Comparison of ENCODE assay signal across 23 cellular contexts in the genomic region with DNA sequence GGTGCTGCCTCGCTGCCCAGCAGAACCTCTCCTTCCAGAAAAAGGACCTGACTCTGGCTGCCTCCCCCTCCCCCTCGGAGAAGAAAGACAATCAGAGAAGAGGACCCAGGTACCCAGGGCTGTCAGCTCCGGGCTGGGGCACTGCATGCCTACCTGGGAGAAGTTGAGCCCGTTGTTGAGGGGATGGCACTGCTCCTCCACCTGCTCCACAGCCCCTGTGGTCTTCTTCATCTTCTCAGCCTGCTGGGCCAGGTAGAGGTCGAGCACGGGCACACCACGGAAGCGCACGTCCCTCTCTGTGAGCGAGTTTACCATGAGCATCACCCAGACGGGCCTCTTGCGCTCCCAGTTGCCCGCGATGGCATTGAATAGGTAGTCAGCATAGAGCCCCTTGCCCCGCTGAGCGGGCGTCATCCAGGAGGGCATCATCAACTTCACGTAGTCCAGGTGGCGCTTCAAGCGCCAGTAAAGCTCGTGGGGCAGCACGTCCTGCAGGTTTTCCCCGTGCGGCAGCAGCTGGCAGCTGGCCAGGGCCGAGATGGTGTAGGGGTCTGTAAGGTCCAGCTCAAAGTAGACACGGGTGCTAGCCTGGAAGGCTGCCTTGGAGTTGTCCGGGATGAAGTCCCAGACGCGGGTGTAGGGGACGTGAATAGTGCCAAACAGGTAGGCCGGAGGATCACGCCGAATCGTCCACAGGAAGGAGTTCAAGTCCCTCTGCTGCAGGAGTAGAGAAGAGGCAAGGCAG. TPM values are rescaled to one million over a fixed set of nuclear protein-coding genes. Genes with fewer than 3 reads are reported as not detected.
A peak's percentile ranks its signal among the peaks of the same experiment; 100 is the strongest.
DNase-seq lines count a peak whose midpoint lies in the region; ATAC-seq and TF ChIP-seq lines count a peak whose summit lies in the region.
"Had no signal": no experiment of that assay in that cellular context is flagged by ENCODE, and none has a peak within 500 bp of the region (broad histone marks: within the 10 kb centered on the region; RNA-seq: fewer than 3 reads in every experiment).

No MANE protein-coding gene starts in this region.

- H2BK120ac ChIP-seq in neuronal stem cell (ENCODE audit: low read depth, low read length): no peak overlapping the region

- TF ChIP-seq CTCF in right atrium auricular region (IDR thresholded peaks at IDR 0.05): no peak
- TF ChIP-seq CTCF in gastroesophageal sphincter (IDR thresholded peaks at IDR 0.05): no peak
- no peak for TF ChIP-seq CTCF in vagina (IDR thresholded peaks at IDR 0.05)

- no peaks in the 10 kb centered on the region for H3K79me1 ChIP-seq in neuronal stem cell (ENCODE audit: low read depth, low read length)

- no peak overlapping the region for H3K18ac ChIP-seq in neuronal stem cell (ENCODE audit: low read length)

- no peaks in the 10 kb centered on the region for H3K9me3 ChIP-seq in right atrium auricular region
- no peaks in the 10 kb centered on the region for H3K9me3 ChIP-seq in gastroesophageal sphincter
- no peaks in the 10 kb centered on the region for H3K9me3 ChIP-seq in neuronal stem cell (replicated peaks in 1 of 2; ENCODE audit: control insufficient read depth in 2 of 2, insufficient read depth in 1 of 2, low read depth in 1 of 2, low read length in 2 of 2)
- no peaks in the 10 kb centered on the region for H3K9me3 ChIP-seq in vagina

- no peak overlapping the region for H4K91ac ChIP-seq in neuronal stem cell (ENCODE audit: low read depth, low read length, poor library complexity)

- ATAC-seq in left cardiac atrium (no peak), gastroesophageal sphincter (no peak), GM18502 (IDR thresholded peaks at IDR 0.05; ENCODE audit: poor library complexity, unreplicated experiment) (no peak)
- ATAC-seq: HCT116, PC-3 had no signal

- H3K9ac ChIP-seq in neuronal stem cell (ENCODE audit: low read depth, low read length, poor library complexity): no peak overlapping the region
- H3K9ac ChIP-seq: GM23248 had no signal

- H3K4me3 ChIP-seq in right atrium auricular region (no peak overlapping the region), gastroesophageal sphincter (peak overlapping the region in 1 of 2 donors; percentile 19), neuronal stem cell (ENCODE audit: low read length in 2 of 2) (no peak overlapping the region), vagina (no peak overlapping the region)
- H3K4me3 ChIP-seq: GM23248 had no signal

- H3K27ac ChIP-seq in right atrium auricular region (peak overlapping the region; percentile 62 to 76), gastroesophageal sphincter (peak overlapping the region in 3 of 4 donors; percentile 46 to 69 (median 53)), neuronal stem cell (replicated peaks; ENCODE audit: low read length) (no peak overlapping the region), vagina (no peak overlapping the region)
- H3K27ac ChIP-seq: GM23248 had no signal

- H3K23ac ChIP-seq in neuronal stem cell (ENCODE audit: low read depth, low read length, poor library complexity): peak overlapping the region; percentile 34

- H2BK12ac ChIP-seq in neuronal stem cell (ENCODE audit: low read length): no peak overlapping the region

- peak overlapping the region; percentile 13 for H2BK5ac ChIP-seq in neuronal stem cell (ENCODE audit: low read length)

- H3K4me1 ChIP-seq in right atrium auricular region (peaks cover 0 to 51% of the 10 kb centered on the region in 2 donors), gastroesophageal sphincter (peaks cover 0 to 52% (median 10%) of the 10 kb centered on the region in 3 donors), neuronal stem cell (ENCODE audit: control insufficient read depth in 2 of 2, insufficient read depth in 1 of 2, low read depth in 1 of 2, low read length in 2 of 2) (peaks cover 0 to 8% of the 10 kb centered on the region in 2 donors), vagina (peaks cover 47% of the 10 kb centered on the region)

- TF ChIP-seq POLR2A in gastroesophageal sphincter (IDR thresholded peaks at IDR 0.05) (no peak), vagina (IDR thresholded peaks at IDR 0.05) (no peak)

- H3K4ac ChIP-seq in neuronal stem cell (ENCODE audit: low read length): no peak overlapping the region

- H2AFZ ChIP-seq in neuronal stem cell (ENCODE audit: low read length): no peak overlapping the region
- H2AFZ ChIP-seq: GM23248 had no signal

- H4K8ac ChIP-seq in neuronal stem cell (ENCODE audit: low read depth, low read length): no peak overlapping the region

- no peaks in the 10 kb centered on the region for H3K36me3 ChIP-seq in right atrium auricular region
- H3K36me3 ChIP-seq in gastroesophageal sphincter: no peaks in the 10 kb centered on the region
- no peaks in the 10 kb centered on the region for H3K36me3 ChIP-seq in neuronal stem cell (replicated peaks in 1 of 2; ENCODE audit: control insufficient read depth in 2 of 2, insufficient read depth in 2 of 2, low read length in 2 of 2)
- H3K36me3 ChIP-seq in vagina: no peaks in the 10 kb centered on the region

- DNase-seq in right atrium auricular region (ENCODE audit: low spot score) (no peak), left cardiac atrium (no peak), neuronal stem cell (ENCODE audit: low spot score) (no peak), vagina (ENCODE audit: extremely low spot score in 2 of 2) (peak; percentile 84), NCI-H1105 (lab: John Stamatoyannopoulos, UW) (no peak), NCI-H526 (lab: John Stamatoyannopoulos, UW) (no peak)
- DNase-seq: 8988T, GDM1, GM23248, NCI-H1092 treated with DMSO at 0.1 percent for 48 hours, NCI-H1694 treated with DMSO at 0.1 percent for 48 hours, NCI-H2107, NCI-H2227 treated with DMSO at 0.1 percent for 48 hours, NCI-H510A treated with DMSO at 0.1 percent for 48 hours, PC-3, RPMI8226, SHP77 treated with DMSO at 0.1 percent for 48 hours had no signal

- TF ChIP-seq EP300 in gastroesophageal sphincter (IDR thresholded peaks at IDR 0.05): no peak

- intact Hi-C loops in left cardiac atrium (cut with DNase I): loop anchor here in 1 of 2 donors (10.0 kb wide), 1 partner anchor 209 kb away; no protein-coding TSS in a partner anchor
- intact Hi-C loops in vagina (cut with DNase I): loop anchor here (2.0 kb wide), 1 partner anchor 59 kb away; no protein-coding TSS in a partner anchor

- H3K4me2 ChIP-seq in neuronal stem cell (ENCODE audit: insufficient read depth, low read length, poor library complexity, severe bottlenecking): no peak overlapping the region

- peak overlapping the region; percentile 62 for H2AK5ac ChIP-seq in neuronal stem cell (ENCODE audit: low read depth, low read length)

- H2BK15ac ChIP-seq in neuronal stem cell (ENCODE audit: low read length): no peak overlapping the region

- 93 to 100% methylated on average over 1 to 13 of the region's 34 CpGs for WGBS in gastroesophageal sphincter (ENCODE audit: low coverage in 1 of 2), 2 donors
- WGBS in neuronal stem cell (ENCODE audit: extremely low coverage in 2 of 2, insufficient read length in 2 of 2, insufficient replicate concordance in 1 of 2), 2 donors: no CpG with 5 or more reads among the region's 34 CpGs

- H3K27me3 ChIP-seq in right atrium auricular region: no peaks in the 10 kb centered on the region
- H3K27me3 ChIP-seq in gastroesophageal sphincter: peaks cover 16% of the 10 kb centered on the region
- H3K27me3 ChIP-seq in neuronal stem cell (ENCODE audit: control insufficient read depth in 3 of 3, insufficient read depth in 3 of 3, low read depth in 1 of 3, low read length in 3 of 3): peaks cover 3 to 74% (median 32%) of the 10 kb centered on the region in 3 experiments
- H3K27me3 ChIP-seq in vagina: no peaks in the 10 kb centered on the region

- no peak overlapping the region for H3K14ac ChIP-seq in neuronal stem cell (ENCODE audit: low read length)

RNA-seq across cellular contexts. Expression of a gene that starts 3.1 kb away (rescaled TPM):
- total RNA-seq in right atrium auricular region: 1 to 10 TPM; 3.1 to 8.1 TPM
- 1 to 10 TPM; 6.2 to 7.6 TPM for total RNA-seq in left cardiac atrium
- 1 to 10 TPM; 2.6 to 6.5 (median 3.4) TPM for total RNA-seq in gastroesophageal sphincter
- polyA plus RNA-seq in neuronal stem cell (2013, experiment 1 of 2): 0.42 TPM
- polyA plus RNA-seq in neuronal stem cell (2013, experiment 2 of 2): 0.66 TPM
- 5.6 TPM for total RNA-seq in vagina
- total RNA-seq: GM23248, LHCN-M2 had no signal
- polyA plus RNA-seq: AG04450, CD14-positive monocyte, GM23248 had no signal

Comparison
In these comparisons a context has a peak if more than half of its experiments do, and no peak if none do; other contexts are left out.
1. DNase-seq: peak in vagina (2 of 2); none in right atrium auricular region (single experiment), left cardiac atrium (single experiment), neuronal stem cell (single experiment), NCI-H1105 (single experiment) and NCI-H526 (0 of 2).
2. H3K27ac ChIP-seq: peak in right atrium auricular region (2 of 2) and gastroesophageal sphincter (3 of 4); none in neuronal stem cell (single experiment) and vagina (single experiment).